In genomic region chr15:56929933-56930332, GRCh38 we compare ENCODE assay signal across 17 cellular contexts. TPM values are rescaled to one million over a fixed set of nuclear protein-coding genes. Genes with fewer than 3 reads are reported as not detected.
A peak's percentile ranks its signal among the peaks of the same experiment; 100 is the strongest.
DNase-seq lines count a peak whose midpoint lies in the region; ATAC-seq, FAIRE-seq and TF ChIP-seq lines count a peak whose summit lies in the region.
"Had no signal": no experiment of that assay in that cellular context is flagged by ENCODE, and none has a peak within 500 bp of the region (broad histone marks: within the 10 kb centered on the region; RNA-seq: fewer than 3 reads in every experiment).

No MANE protein-coding gene starts in this region.

- H2AFZ ChIP-seq in HCT116 (ENCODE audit: low read depth, low read length, poor library complexity, severe bottlenecking): no peak overlapping the region
- H2AFZ ChIP-seq in astrocyte (ENCODE audit: low read depth, low read length): no peak overlapping the region
- H2AFZ ChIP-seq in neuronal stem cell (ENCODE audit: low read length): no peak overlapping the region

- H2BK120ac ChIP-seq in neuronal stem cell (ENCODE audit: low read depth, low read length): no peak overlapping the region

- peaks cover 2% of the 10 kb centered on the region for H3K36me3 Mint-ChIP-seq in astrocyte (ENCODE audit: low read depth, unreplicated experiment)

- TF ChIP-seq RAD21 in HCT116 (IDR thresholded peaks at IDR 0.05; ENCODE audit: low read depth): no peak

- H3K27ac ChIP-seq in HCT116 (ENCODE audit: low read depth, low read length) (no peak overlapping the region; the same call in 1 of the 2 replicates), astrocyte (ENCODE audit: low read depth, low read length) (no peak overlapping the region), neuronal stem cell (replicated peaks; ENCODE audit: low read length) (no peak overlapping the region)
- H3K27ac ChIP-seq: BLaER1 had no signal

- no peak for TF ChIP-seq POLR2A in HCT116 (IDR thresholded peaks at IDR 0.05; ENCODE audit: borderline replicate concordance, extremely low read depth, insufficient read depth, insufficient read length)

- H3K18ac ChIP-seq in neuronal stem cell (ENCODE audit: low read length): peak overlapping the region; percentile 71

- RAD21 ChIA-PET in HCT116 (lab: Charles Lee; ENCODE audit: low non-redundant PET in 1 of 2, low total read pairs in 2 of 2, uncharacterized antibody in 2 of 2, unreplicated experiment in 2 of 2): no interaction called here

- no TSS peak for BruUV-seq in HCT116 (replicated peaks; lab: Mats Ljungman, UMichigan)

- H3K4me3 ChIP-seq in HCT116 (replicated peaks in 1 of 2; ENCODE audit: low read depth in 1 of 2, low read length in 2 of 2) (no peak overlapping the region), astrocyte (ENCODE audit: insufficient read depth, low read depth, low read length) (no peak overlapping the region), neuronal stem cell (ENCODE audit: low read length in 2 of 2) (no peak overlapping the region)
- H3K4me3 ChIP-seq: BLaER1 had no signal

- DNase-seq in EL (peak; percentile 8), HCT116 (ENCODE audit: low read depth, low spot score) (no peak), astrocyte (ENCODE audit: low read depth) (no peak), neuronal stem cell (ENCODE audit: low spot score) (no peak), mesenteric fat pad (ENCODE audit: low spot score) (no peak)
- DNase-seq: activated B cell treated with CpG ODN at 0.5 μM for 24 hours; midbrain; NCI-H2029; occipital lobe; RPMI8226; stimulated activated naive CD8-positive, alpha-beta T cell treated with anti-CD3 and anti-CD28 coated beads, Interleukin-15, Interleukin-2, amounts not matched to agents 100 U/mL and 50 U/mL, for 24 hours had no signal

- POLR2A ChIA-PET in HCT116 (lab: Charles Lee): no interaction called here

- H3K79me2 ChIP-seq in HCT116 (ENCODE audit: insufficient read depth, low read length) (peaks cover 94% of the 10 kb centered on the region), astrocyte (ENCODE audit: insufficient read depth, low read length) (peaks cover 97% of the 10 kb centered on the region)

- H4K20me1 ChIP-seq in HCT116 (ENCODE audit: insufficient read depth) (peaks cover 21% of the 10 kb centered on the region; the same call in 1 of the 2 replicates), astrocyte (ENCODE audit: insufficient read depth, low read length) (peaks cover 77% of the 10 kb centered on the region)

- H3K14ac ChIP-seq in neuronal stem cell (ENCODE audit: low read length): no peak overlapping the region

- no CpG with 5 or more reads among the region's 3 CpGs for WGBS in neuronal stem cell (ENCODE audit: extremely low coverage in 2 of 2, insufficient read length in 2 of 2, insufficient replicate concordance in 1 of 2), 2 donors

- FAIRE-seq in astrocyte (lab: Jason Lieb, UNC): no peak

- no peak overlapping the region for H2AK5ac ChIP-seq in neuronal stem cell (ENCODE audit: low read depth, low read length)

- H3K27me3 Mint-ChIP-seq in astrocyte (ENCODE audit: low read depth, unreplicated experiment): no peaks in the 10 kb centered on the region
- H3K27me3 Mint-ChIP-seq: activated B cell treated with CpG ODN at 0.5 μM for 24 hours; central memory CD8-positive, alpha-beta T cell had no signal

- H3K9me3 ChIP-seq in HCT116 (ENCODE audit: control insufficient read depth in 1 of 2, insufficient read depth in 1 of 2, low read depth in 1 of 2, low read length in 2 of 2) (no peaks in the 10 kb centered on the region), astrocyte (ENCODE audit: insufficient read depth, low read depth, low read length) (no peaks in the 10 kb centered on the region), neuronal stem cell (replicated peaks in 1 of 2; ENCODE audit: control insufficient read depth in 2 of 2, insufficient read depth in 1 of 2, low read depth in 1 of 2, low read length in 2 of 2) (peaks cover under 1 to 11% of the 10 kb centered on the region in 2 donors)

- H3K9me2 ChIP-seq in HCT116 (ENCODE audit: insufficient read depth): no peaks in the 10 kb centered on the region

- intact Hi-C loops in HCT116 (cut with micrococcal nuclease): no loop called here

- peak overlapping the region; percentile 16 for H3K27ac Mint-ChIP-seq in astrocyte (ENCODE audit: unreplicated experiment)
- H3K27ac Mint-ChIP-seq: activated naive CD4-positive, alpha-beta T cell treated with anti-CD3 and anti-CD28 coated beads, Interleukin-2, amount 50 U/mL, for 72 hours had no signal

- H3K4me3 Mint-ChIP-seq in astrocyte (ENCODE audit: unreplicated experiment): peak overlapping the region; percentile 1
- H3K4me3 Mint-ChIP-seq: activated B cell treated with CpG ODN at 0.5 μM for 24 hours; central memory CD8-positive, alpha-beta T cell had no signal

- H2BK5ac ChIP-seq in neuronal stem cell (ENCODE audit: low read length): no peak overlapping the region

- no peak overlapping the region for H4K91ac ChIP-seq in neuronal stem cell (ENCODE audit: low read depth, low read length, poor library complexity)

- no peak overlapping the region for H4K8ac ChIP-seq in neuronal stem cell (ENCODE audit: low read depth, low read length)

- H2BK15ac ChIP-seq in neuronal stem cell (ENCODE audit: low read length): no peak overlapping the region

- CTCF ChIA-PET in HCT116 (lab: Charles Lee): no interaction called here

- no peaks in the 10 kb centered on the region for H3K9me3 Mint-ChIP-seq in astrocyte (ENCODE audit: unreplicated experiment)
- H3K9me3 Mint-ChIP-seq: activated naive CD4-positive, alpha-beta T cell treated with anti-CD3 and anti-CD28 coated beads, Interleukin-2, amount 50 U/mL, for 72 hours; central memory CD8-positive, alpha-beta T cell had no signal

- no peak overlapping the region for H3K23ac ChIP-seq in neuronal stem cell (ENCODE audit: low read depth, low read length, poor library complexity)

- peaks cover 18 to 19% of the 10 kb centered on the region in 2 experiments for H3K4me1 ChIP-seq in HCT116 (ENCODE audit: control insufficient read depth in 1 of 2, insufficient read depth in 2 of 2, low read length in 2 of 2)
- peaks cover 17% of the 10 kb centered on the region for H3K4me1 ChIP-seq in astrocyte (ENCODE audit: insufficient read depth, low read length)
- peaks cover 6 to 13% of the 10 kb centered on the region in 2 donors for H3K4me1 ChIP-seq in neuronal stem cell (ENCODE audit: control insufficient read depth in 2 of 2, insufficient read depth in 1 of 2, low read depth in 1 of 2, low read length in 2 of 2)

- no peak overlapping the region for H3K9ac ChIP-seq in HCT116 (ENCODE audit: low read length)
- no peak overlapping the region for H3K9ac ChIP-seq in astrocyte (ENCODE audit: low read length)
- no peak overlapping the region for H3K9ac ChIP-seq in neuronal stem cell (ENCODE audit: low read depth, low read length, poor library complexity)
- H3K9ac ChIP-seq: BLaER1 had no signal

- TF ChIP-seq CTCF in HCT116 (IDR thresholded peaks at IDR 0.05 in 2 of 3, conservative IDR thresholded peaks at IDR 0.05 in 1 of 3; ENCODE audit: borderline replicate concordance in 1 of 3, insufficient read depth in 1 of 3, low read depth in 2 of 3, low read length in 2 of 3) (no peak), astrocyte (IDR thresholded peaks at IDR 0.05; ENCODE audit: insufficient read depth, low read depth, low read length) (no peak)

- H3K27me3 ChIP-seq in HCT116 (ENCODE audit: insufficient read depth, low read length) (no peaks in the 10 kb centered on the region), astrocyte (ENCODE audit: insufficient read depth, low read length) (no peaks in the 10 kb centered on the region), neuronal stem cell (ENCODE audit: control insufficient read depth in 3 of 3, insufficient read depth in 3 of 3, low read depth in 1 of 3, low read length in 3 of 3) (no peaks in the 10 kb centered on the region)
- H3K27me3 ChIP-seq: BLaER1 had no signal

- H3K4me2 ChIP-seq in HCT116 (ENCODE audit: low read length) (peak overlapping the region; percentile 41; the same call in 1 of the 2 replicates), astrocyte (ENCODE audit: low read length) (peak overlapping the region; percentile 28), neuronal stem cell (ENCODE audit: insufficient read depth, low read length, poor library complexity, severe bottlenecking) (peak overlapping the region; percentile 11)
- H3K4me2 ChIP-seq: BLaER1 had no signal

- peaks cover 3% of the 10 kb centered on the region for H3K79me1 ChIP-seq in neuronal stem cell (ENCODE audit: low read depth, low read length)

- no peak overlapping the region for H2BK12ac ChIP-seq in neuronal stem cell (ENCODE audit: low read length)

- H3K4me1 Mint-ChIP-seq in astrocyte (ENCODE audit: low read depth, unreplicated experiment): peaks cover 55% of the 10 kb centered on the region

- peak; percentile 27; the same call in 1 of the 2 replicates for ATAC-seq in HCT116
- ATAC-seq in GM21723 (IDR thresholded peaks at IDR 0.05; ENCODE audit: unreplicated experiment): no peak
- no peak for ATAC-seq in HG03460 (IDR thresholded peaks at IDR 0.05; ENCODE audit: unreplicated experiment)
- no peak for ATAC-seq in HG02759 (IDR thresholded peaks at IDR 0.05; ENCODE audit: unreplicated experiment)

- no peak overlapping the region for H3K4ac ChIP-seq in neuronal stem cell (ENCODE audit: low read length)

- H3K36me3 ChIP-seq in HCT116 (ENCODE audit: control insufficient read depth in 1 of 2, insufficient read depth in 2 of 2, low read length in 2 of 2) (no peaks in the 10 kb centered on the region), astrocyte (ENCODE audit: insufficient read depth, low read length) (peaks cover 6% of the 10 kb centered on the region), neuronal stem cell (replicated peaks in 1 of 2; ENCODE audit: control insufficient read depth in 2 of 2, insufficient read depth in 2 of 2, low read length in 2 of 2) (peaks cover under 1 to 98% of the 10 kb centered on the region in 2 donors)

TF ChIP-seq in HCT116, 20 proteins besides CTCF, POLR2A, EP300 and RAD21 (continues in another document):
- no peak for TF ChIP-seq ATF3 (IDR thresholded peaks at IDR 0.05)

RNA-seq across cellular contexts. Expression of gene TCF12, which starts 11.5 kb away (rescaled TPM):
- 71.6 TPM for total RNA-seq in HCT116 (2021; ENCODE audit: unreplicated experiment)
- 35.0 and 35.1 TPM in 2 replicates for polyA plus RNA-seq in HCT116 (2012)
- total RNA-seq in astrocyte: 106 and 112 TPM in 2 replicates
- polyA plus RNA-seq in neuronal stem cell (2013, experiment 1 of 2): 79.2 TPM
- polyA plus RNA-seq in neuronal stem cell (2013, experiment 2 of 2): 81.9 TPM
- total RNA-seq in mesenteric fat pad: 103 TPM
